ENCODE assay signal across 8 cellular contexts in the genomic region with DNA sequence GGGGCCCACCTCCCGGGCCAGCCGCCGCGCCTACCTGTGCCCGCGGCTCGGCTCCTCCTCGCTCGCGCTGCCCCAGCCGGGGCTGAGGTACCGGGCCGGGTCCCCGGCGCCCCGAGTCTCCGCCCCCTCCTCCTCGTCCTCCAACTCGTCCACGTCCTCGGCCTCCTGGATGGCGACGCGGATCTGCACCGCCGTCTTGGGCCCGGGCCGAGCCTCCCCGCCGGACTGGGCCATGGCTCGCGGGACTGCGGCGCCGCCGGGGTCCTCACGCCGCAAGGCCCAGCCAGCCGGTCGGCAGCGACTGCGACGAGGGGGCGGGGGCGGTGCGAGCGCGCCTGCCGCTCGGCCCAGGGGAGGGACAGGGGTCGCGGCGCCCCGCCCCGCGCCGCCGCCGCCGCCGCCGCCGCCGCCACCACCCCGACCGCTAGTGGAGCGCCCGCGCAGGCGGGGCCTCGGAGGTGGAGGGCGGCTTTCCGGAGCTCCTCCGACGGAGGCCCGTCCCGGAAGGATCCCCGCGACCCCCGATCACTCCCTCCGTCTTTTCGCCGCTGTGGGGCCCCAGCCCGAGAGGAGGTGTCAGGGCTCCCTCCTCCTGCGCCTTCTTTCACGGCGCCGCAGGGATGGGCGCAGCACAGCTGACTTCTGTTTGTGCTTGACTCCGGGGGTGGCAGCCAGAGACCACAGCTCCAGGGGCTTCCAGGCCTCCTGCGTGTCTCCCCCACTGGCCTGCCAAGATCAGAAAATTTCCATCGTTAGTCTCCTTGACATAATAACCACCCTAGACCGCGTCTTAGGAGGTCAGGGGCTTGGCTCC. TPM values are rescaled to one million over a fixed set of nuclear protein-coding genes. Genes with fewer than 3 reads are reported as not detected.
DNase-seq lines count a peak whose midpoint lies in the region; ATAC-seq and TF ChIP-seq lines count a peak whose summit lies in the region.

Gene LARP6, minus strand, starts transcription at position 303 of the 814 bp plus-strand sequence. Its CDS starts 69 bp downstream, at position 234.

- peak within 1 kb of the TSS in 1 of 2 donors; percentile 60 for H3K27ac Mint-ChIP-seq in activated naive CD4-positive, alpha-beta T cell treated with anti-CD3 and anti-CD28 coated beads, Interleukin-2, amount 50 U/mL, for 72 hours

- H3K79me2 ChIP-seq in OCI-LY7 (ENCODE audit: insufficient read depth, low read depth, low read length), result no peaks in the 10 kb centered on the region

- intact Hi-C loops in Right ventricle myocardium inferior (cut with DNase I), result loop anchor here (2.0 kb wide), 1 partner anchor 19 kb away; no protein-coding TSS in a partner anchor
- intact Hi-C loops in OCI-LY7 (cut with micrococcal nuclease; ENCODE audit: unreplicated experiment), result no loop called here

- no peaks in the 10 kb centered on the region for H3K36me3 ChIP-seq in OCI-LY7 (ENCODE audit: insufficient read depth, low read length)

- H2AFZ ChIP-seq in OCI-LY7 (ENCODE audit: low read length), result no peak within 1 kb of the TSS

- no peak within 1 kb of the TSS for H3K4me2 ChIP-seq in OCI-LY7 (ENCODE audit: low read length)

- H3K4me3 ChIP-seq in GM08714 (ENCODE audit: low read length) (peak within 1 kb of the TSS; percentile 50), OCI-LY7 (ENCODE audit: low read depth, low read length, poor library complexity, severe bottlenecking) (no peak within 1 kb of the TSS)

- H3K9me3 Mint-ChIP-seq in activated naive CD4-positive, alpha-beta T cell treated with anti-CD3 and anti-CD28 coated beads, Interleukin-2, amount 50 U/mL, for 72 hours, result no peaks in the 10 kb centered on the region

- H3K4me1 ChIP-seq in OCI-LY7 (ENCODE audit: insufficient read depth, low read length, poor library complexity, severe bottlenecking), result no peaks in the 10 kb centered on the region

- peaks cover 0 to 7% of the 10 kb centered on the region in 2 donors for H3K36me3 Mint-ChIP-seq in activated naive CD4-positive, alpha-beta T cell treated with anti-CD3 and anti-CD28 coated beads, Interleukin-2, amount 50 U/mL, for 72 hours

- H3K9me3 ChIP-seq in OCI-LY7 (ENCODE audit: low read length), result no peaks in the 10 kb centered on the region

- TF ChIP-seq CTCF in OCI-LY7 (conservative IDR thresholded peaks at IDR 0.05; ENCODE audit: low read length), result no peak

- H4K20me1 ChIP-seq in OCI-LY7 (ENCODE audit: insufficient read depth, low read length), result no peaks in the 10 kb centered on the region

- POLR2A ChIA-PET in OCI-LY7 (lab: Charles Lee), result no interaction called here

- CTCF ChIA-PET in OCI-LY7 (lab: Charles Lee; ENCODE audit: unreplicated experiment), result no interaction called here

- DNase-seq in NCI-H1930 (lab: John Stamatoyannopoulos, UW), result peak; percentile 25 to 54
- DNase-seq in activated naive CD4-positive, alpha-beta T cell treated with anti-CD3 and anti-CD28 coated beads, Interleukin-2, amount 50 U/mL, for 72 hours (ENCODE audit: low spot score in 2 of 2), result peak in 1 of 2 donors; percentile 30
- peak; percentile 70 for DNase-seq in Right ventricle myocardium inferior (ENCODE audit: missing footprints)
- DNase-seq in occipital lobe (lab: John Stamatoyannopoulos, UW), result peak; percentile 57
- DNase-seq in AML-193 (lab: John Stamatoyannopoulos, UW), result no peak
- DNase-seq in OCI-LY7 (ENCODE audit: low spot score), result no peak

- H3K9me2 ChIP-seq in OCI-LY7 (ENCODE audit: insufficient read depth, low read length), result no peaks in the 10 kb centered on the region

- no peak within 1 kb of the TSS for H3K27ac ChIP-seq in OCI-LY7 (ENCODE audit: low read depth, low read length, poor library complexity, severe bottlenecking)

- peak; percentile 43 to 82 for ATAC-seq in activated naive CD4-positive, alpha-beta T cell treated with anti-CD3 and anti-CD28 coated beads, Interleukin-2, amount 50 U/mL, for 72 hours
- peak; percentile 72 for ATAC-seq in Right ventricle myocardium inferior
- ATAC-seq in HG02759 (IDR thresholded peaks at IDR 0.05; ENCODE audit: unreplicated experiment), result no peak

- BruUV-seq in OCI-LY7 (replicated peaks; lab: Mats Ljungman, UMichigan), result no TSS peak

RNA-seq across cellular contexts. Expression of gene LARP6, which starts in this region (rescaled TPM):
- total RNA-seq in activated naive CD4-positive, alpha-beta T cell treated with anti-CD3 and anti-CD28 coated beads, Interleukin-2, amount 50 U/mL, for 72 hours, result under 1 TPM in 1 of 2 donors, not detected in 1; 0.23 TPM
- total RNA-seq in Right ventricle myocardium inferior (55.7 TPM), occipital lobe (21.5 TPM), OCI-LY7 (2022) (not detected in 2 replicates)
- total RNA-seq in OCI-LY7 (2014; rRNA removed; shearing (Covaris generic)), result not detected in 2 replicates

Comparison
In these comparisons a context has a peak if more than half of its experiments do, and no peak if none do; other contexts are left out.
1. RNA of gene LARP6 (total RNA-seq): 55.7 TPM in Right ventricle myocardium inferior (single experiment) and 21.5 TPM in occipital lobe (single experiment); 0.23 TPM in activated naive CD4-positive, alpha-beta T cell treated with anti-CD3 and anti-CD28 coated beads, Interleukin-2, amount 50 U/mL, for 72 hours and not detected in OCI-LY7; every median in the first group is over 10 times any median in the second.
2. Peak in ATAC-seq in activated naive CD4-positive, alpha-beta T cell treated with anti-CD3 and anti-CD28 coated beads, Interleukin-2, amount 50 U/mL, for 72 hours; RNA of the gene not detected or under 1 TPM.
3. DNase-seq: peak in NCI-H1930 (2 of 2), Right ventricle myocardium inferior (single experiment) and occipital lobe (single experiment); none in AML-193 (0 of 2) and OCI-LY7 (single experiment).